ENCODE assay signal across 14 cellular contexts in genomic region chr6:34146801-34147592, GRCh38. TPM values are rescaled to one million over a fixed set of nuclear protein-coding genes. Genes with fewer than 3 reads are reported as not detected.
A peak's percentile ranks its signal among the peaks of the same experiment; 100 is the strongest.
DNase-seq lines count a peak whose midpoint lies in the region; ATAC-seq, FAIRE-seq and TF ChIP-seq lines count a peak whose summit lies in the region.
"Had no signal": no experiment of that assay in that cellular context is flagged by ENCODE, and none has a peak within 500 bp of the region (broad histone marks: within the 10 kb centered on the region; RNA-seq: fewer than 3 reads in every experiment).

No MANE protein-coding gene starts in this region.

- H3K36me3 ChIP-seq in fibroblast of lung (ENCODE audit: control insufficient read depth, insufficient read depth, low read length) (no peaks in the 10 kb centered on the region), smooth muscle cell (ENCODE audit: low read depth) (no peaks in the 10 kb centered on the region)
- H3K36me3 ChIP-seq: pancreas had no signal

- H3K9ac ChIP-seq in fibroblast of lung (ENCODE audit: insufficient read depth, low read length) (no peak overlapping the region), smooth muscle cell (ENCODE audit: low read depth) (no peak overlapping the region)

- FAIRE-seq in RCC 7860 (lab: Jason Lieb, UNC) (no peak), GM19239 (lab: Jason Lieb, UNC) (no peak)
- FAIRE-seq: pancreas had no signal

- H4K20me1 ChIP-seq in fibroblast of lung (ENCODE audit: control insufficient read depth, extremely low read depth, insufficient read depth, low read length) (no peaks in the 10 kb centered on the region), smooth muscle cell (ENCODE audit: low read depth) (no peaks in the 10 kb centered on the region)

- ATAC-seq in HG02973 (IDR thresholded peaks at IDR 0.05; ENCODE audit: unreplicated experiment): no peak
- ATAC-seq: left cardiac atrium; pancreas; stimulated activated naive B cell treated with anti-CD40 and anti-IgM and Interleukin-4, amounts not matched to agents 10 μg/mL and 1 μg/mL and 100 μg/mL, for 72 hours had no signal

- H3K27me3 ChIP-seq in fibroblast of lung (ENCODE audit: control insufficient read depth, insufficient read depth, low read length): peaks cover 48% of the 10 kb centered on the region
- H3K27me3 ChIP-seq in smooth muscle cell (ENCODE audit: low read depth): peaks cover 96% of the 10 kb centered on the region

- DNase-seq in G401 (ENCODE audit: low spot score) (peak; percentile 83), RCC 7860 (ENCODE audit: low spot score) (peak; percentile 26), fibroblast of lung (ENCODE audit: low read depth in 2 of 2) (peak; percentile 28 to 73), renal cortical epithelial cell (ENCODE audit: low read depth) (peak; percentile 3), GM19239 (ENCODE audit: insufficient read length, low spot score) (no peak), smooth muscle cell (lab: John Stamatoyannopoulos, UW; ENCODE audit: unreplicated experiment) (no peak)
- DNase-seq: activated CD4-positive, alpha-beta T cell treated with anti-CD3 and anti-CD28 coated beads for 1 hour; left cardiac atrium; NCI-H526; stimulated activated CD4-positive, alpha-beta T cell treated with anti-CD3 and anti-CD28 coated beads, Interleukin-1b, Interleukin-23, amount 100 ng/mL, for 48 hours; stimulated activated naive B cell treated with anti-CD40 and anti-IgM and Interleukin-4, amounts not matched to agents 10 μg/mL and 1 μg/mL and 100 μg/mL, for 72 hours had no signal

- H3K9me3 ChIP-seq in fibroblast of lung (ENCODE audit: control insufficient read depth, insufficient read depth, low read depth, low read length) (no peaks in the 10 kb centered on the region), smooth muscle cell (replicated peaks; ENCODE audit: low read depth) (no peaks in the 10 kb centered on the region)
- H3K9me3 ChIP-seq: pancreas had no signal

- H3K27ac ChIP-seq in fibroblast of lung (ENCODE audit: insufficient read depth, low read length): no peak overlapping the region
- H3K27ac ChIP-seq in smooth muscle cell (ENCODE audit: low read depth): no peak overlapping the region
- H3K27ac ChIP-seq: pancreas, SK-N-MC had no signal

- H3K4me3 ChIP-seq in fibroblast of lung (replicated peaks in 1 of 4; ENCODE audit: control extremely low read depth in 1 of 4, insufficient read depth in 1 of 4, low read depth in 3 of 4, low read length in 4 of 4): no peak overlapping the region
- no peak overlapping the region for H3K4me3 ChIP-seq in smooth muscle cell
- H3K4me3 ChIP-seq: pancreas, SK-N-MC had no signal

- H2AFZ ChIP-seq in fibroblast of lung (ENCODE audit: low read length) (no peak overlapping the region), smooth muscle cell (ENCODE audit: low read depth) (no peak overlapping the region)

- no peaks in the 10 kb centered on the region for H3F3A ChIP-seq in smooth muscle cell (ENCODE audit: low read depth)

- TF ChIP-seq CTCF in fibroblast of lung (conservative IDR thresholded peaks at IDR 0.05 in 1 of 2, IDR thresholded peaks at IDR 0.05 in 1 of 2; ENCODE audit: low read depth in 1 of 2, low read length in 2 of 2) (no peak), smooth muscle cell (IDR thresholded peaks at IDR 0.05; ENCODE audit: borderline replicate concordance, insufficient read depth, poor library complexity, severe bottlenecking) (no peak)

- WGBS in smooth muscle cell (ENCODE audit: low lambda C conversion rate): 85% methylated on average over 10 of the region's 10 CpGs

- H3K79me2 ChIP-seq in fibroblast of lung (ENCODE audit: control insufficient read depth, insufficient read depth, low read length): no peaks in the 10 kb centered on the region
- no peaks in the 10 kb centered on the region for H3K79me2 ChIP-seq in smooth muscle cell (ENCODE audit: low read depth)

- H3K4me1 ChIP-seq in fibroblast of lung (ENCODE audit: control insufficient read depth, extremely low read depth, insufficient read depth, low read length) (no peaks in the 10 kb centered on the region), smooth muscle cell (ENCODE audit: low read depth) (peaks cover 10% of the 10 kb centered on the region)

- in situ Hi-C loops in G401 (cut with HindIII; ENCODE audit: low sequenced_read_pairs): loop anchor here (25.0 kb wide), 1 partner anchor 310 kb away; no protein-coding TSS in a partner anchor

- H3K4me2 ChIP-seq in fibroblast of lung (ENCODE audit: extremely low read depth, insufficient read depth, low read length): no peak overlapping the region
- H3K4me2 ChIP-seq in smooth muscle cell: no peak overlapping the region

RNA-seq across cellular contexts. Expression of gene GRM4, which starts 1.1 kb away (rescaled TPM):
- 4.9 and 6.5 TPM in 2 replicates for total RNA-seq in G401 (2014; rRNA removed; shearing (Covaris generic))
- total RNA-seq in fibroblast of lung (under 0.01 TPM in 2 replicates), renal cortical epithelial cell (0.05 TPM in 1 of 2 replicates, not detected in the other), smooth muscle cell (not detected in 2 replicates)
- polyA plus RNA-seq in fibroblast of lung (not detected in 2 replicates), smooth muscle cell (0.21 TPM in 1 of 2 replicates, not detected in the other)
- not detected in 2 replicates for polyA plus RNA-seq in fibroblast of lung (2012)
- not detected in 2 replicates for polyA minus RNA-seq in fibroblast of lung (ENCODE audit: low replicate concordance)
- total RNA-seq: left cardiac atrium had no signal

Comparison
In these comparisons a context has a peak if more than half of its experiments do, and no peak if none do; other contexts are left out.
1. DNase-seq: peak in G401 (single experiment), RCC 7860 (single experiment), fibroblast of lung (2 of 2) and renal cortical epithelial cell (single experiment); none in GM19239 (single experiment) and smooth muscle cell (single experiment).